ENCODE assay signal across 1 cellular context in genomic region chr3:44762690-44763089, GRCh38.
TF ChIP-seq lines count a peak whose summit lies in the region.

No MANE protein-coding gene starts in this region.

TF ChIP-seq in IMR-90, 13 proteins besides CTCF, POLR2A, EP300 and RAD21 (continued from another document):
- TF ChIP-seq USF2 (IDR thresholded peaks at IDR 0.05; ENCODE audit: low read depth, low read length) (no peak), MAZ (IDR thresholded peaks at IDR 0.05; ENCODE audit: borderline replicate concordance, low read depth, low read length) (no peak), MXI1 (IDR thresholded peaks at IDR 0.05; ENCODE audit: borderline replicate concordance, low read depth, low read length) (no peak), RFX5 (IDR thresholded peaks at IDR 0.05; ENCODE audit: low read depth, low read length) (no peak), BHLHE40 (IDR thresholded peaks at IDR 0.05; ENCODE audit: low read depth, low read length) (no peak), RCOR1 (IDR thresholded peaks at IDR 0.05; ENCODE audit: insufficient replicate concordance, low read length) (no peak), NFE2L2 (IDR thresholded peaks at IDR 0.05; ENCODE audit: low read depth, low read length) (no peak), CEBPB (IDR thresholded peaks at IDR 0.05; ENCODE audit: low read depth, low read length) (no peak), SMC3 (IDR thresholded peaks at IDR 0.05; ENCODE audit: low read depth, low read length) (no peak), CHD1 (IDR thresholded peaks at IDR 0.05; ENCODE audit: low read depth, low read length) (no peak), MAFK (IDR thresholded peaks at IDR 0.05; ENCODE audit: low read depth, low read length) (no peak), FOS (IDR thresholded peaks at IDR 0.05; ENCODE audit: low read depth, low read length) (no peak)
